ENCODE assay signal across 15 cellular contexts in genomic region chr2:230722207-230722606, GRCh38. TPM values are rescaled to one million over a fixed set of nuclear protein-coding genes. Genes with fewer than 3 reads are reported as not detected.
A peak's percentile ranks its signal among the peaks of the same experiment; 100 is the strongest.
DNase-seq lines count a peak whose midpoint lies in the region; ATAC-seq and TF ChIP-seq lines count a peak whose summit lies in the region.
"Had no signal": no experiment of that assay in that cellular context is flagged by ENCODE, and none has a peak within 500 bp of the region (broad histone marks: within the 10 kb centered on the region; RNA-seq: fewer than 3 reads in every experiment).

No MANE protein-coding gene starts in this region.

- H3K27ac Mint-ChIP-seq in activated CD4-positive, alpha-beta memory T cell treated with anti-CD3 and anti-CD28 coated beads, Interleukin-2, amount 10 ng/mL, durations not matched to agents 7 days and 5 days = peak overlapping the region; percentile 79

- DNase-seq in GM23248 (no peak), lower lobe of right lung (no peak), DMS 273 treated with DMSO at 0.1 percent for 48 hours (lab: John Stamatoyannopoulos, UW) (no peak), NCI-H2107 treated with DMSO at 0.1 percent for 48 hours (lab: John Stamatoyannopoulos, UW; ENCODE audit: unreplicated experiment) (no peak), NCI-H774 (lab: John Stamatoyannopoulos, UW) (no peak)
- no peak for DNase-seq in activated CD4-positive, alpha-beta memory T cell treated with anti-CD3 and anti-CD28 coated beads, Interleukin-2, amount 10 ng/mL, durations not matched to agents 7 days and 5 days
- DNase-seq: amniotic stem cell, NCI-H2081, NCI-H748 treated with DMSO at 0.1 percent for 48 hours, tibial artery had no signal

- no peaks in the 10 kb centered on the region for H3K9me2 ChIP-seq in GM23248 (ENCODE audit: insufficient read depth)

- H3K36me3 Mint-ChIP-seq in activated CD4-positive, alpha-beta memory T cell treated with anti-CD3 and anti-CD28 coated beads, Interleukin-2, amount 10 ng/mL, durations not matched to agents 7 days and 5 days (ENCODE audit: low read depth) = peaks cover 73% of the 10 kb centered on the region

- no peak for TF ChIP-seq CTCF in lower lobe of right lung (IDR thresholded peaks at IDR 0.05)

- in situ Hi-C loops in GM23248 (cut with MboI) = no loop called here

- no peak overlapping the region for H2AFZ ChIP-seq in GM23248

- POLR2A ChIA-PET in activated CD4-positive, alpha-beta memory T cell treated with anti-CD3 and anti-CD28 coated beads, Interleukin-2, amount 10 ng/mL, durations not matched to agents 7 days and 5 days (lab: Charles Lee) = interaction anchor here (1.0 to 4.8 kb wide), 6 partner anchors 9 to 79 kb away, joined by 3 to 35 read pairs (median 6); partner anchors contain the start of gene CAB39

- peak overlapping the region in 10 of 11 experiments; percentile 13 to 91 (median 74); a peak in 17 of 22 replicates for H3K4me2 ChIP-seq in BLaER1 treated with 17β-estradiol and CSF1 and Interleukin-3, amounts not matched to agents 10 nM and 100 nM
- peak overlapping the region; percentile 61 for H3K4me2 ChIP-seq in GM23248 (ENCODE audit: unreplicated experiment)

- H3F3A ChIP-seq in GM23248 (ENCODE audit: insufficient read depth) = peaks cover 15% of the 10 kb centered on the region

- peaks cover 100% of the 10 kb centered on the region for H3K79me2 ChIP-seq in GM23248 (ENCODE audit: insufficient read depth)

- no peaks in the 10 kb centered on the region for H3K9me3 Mint-ChIP-seq in activated CD4-positive, alpha-beta memory T cell treated with anti-CD3 and anti-CD28 coated beads, Interleukin-2, amount 10 ng/mL, durations not matched to agents 7 days and 5 days
- H3K9me3 Mint-ChIP-seq: CD14-positive monocyte, nephron had no signal

- CTCF ChIA-PET in activated CD4-positive, alpha-beta memory T cell treated with anti-CD3 and anti-CD28 coated beads, Interleukin-2, amount 10 ng/mL, durations not matched to agents 7 days and 5 days (lab: Charles Lee) = interaction anchor here (2.0 to 2.3 kb wide), 2 partner anchors 8 to 76 kb away, joined by 12 to 16 read pairs; no protein-coding TSS in a partner anchor

- H3K27ac ChIP-seq in BLaER1 treated with 17β-estradiol and CSF1 and Interleukin-3, amounts not matched to agents 10 nM and 100 nM = peak overlapping the region in 9 of 11 experiments; percentile 2 to 53 (median 22); a peak in 11 of 22 replicates
- H3K27ac ChIP-seq in GM23248 (peak overlapping the region; percentile 52), lower lobe of right lung (peak overlapping the region; percentile 9)
- H3K27ac ChIP-seq: RWPE1 had no signal

- no peaks in the 10 kb centered on the region for H3K27me3 Mint-ChIP-seq in activated CD4-positive, alpha-beta memory T cell treated with anti-CD3 and anti-CD28 coated beads, Interleukin-2, amount 10 ng/mL, durations not matched to agents 7 days and 5 days

- H4K20me1 ChIP-seq in BLaER1 treated with 17β-estradiol and CSF1 and Interleukin-3, amounts not matched to agents 10 nM and 100 nM = peaks cover 57 to 100% (median 96%) of the 10 kb centered on the region in 11 experiments
- peaks cover 3% of the 10 kb centered on the region for H4K20me1 ChIP-seq in GM23248 (ENCODE audit: insufficient read depth)

- ATAC-seq in lower lobe of right lung = no peak

- no peak overlapping the region for H3K4me3 ChIP-seq in BLaER1 treated with 17β-estradiol and CSF1 and Interleukin-3, amounts not matched to agents 10 nM and 100 nM
- H3K4me3 ChIP-seq in GM23248 = 0 out of 2 replicates have a peak overlapping the region, but pooled peaks have one; percentile 11
- H3K4me3 ChIP-seq in lower lobe of right lung = no peak overlapping the region
- H3K4me3 ChIP-seq: coronary artery, tibial artery had no signal

- peaks cover 40 to 78% (median 59%) of the 10 kb centered on the region in 11 experiments for H3K36me3 ChIP-seq in BLaER1 treated with 17β-estradiol and CSF1 and Interleukin-3, amounts not matched to agents 10 nM and 100 nM
- no peaks in the 10 kb centered on the region for H3K36me3 ChIP-seq in GM23248 (ENCODE audit: low read depth)
- H3K36me3 ChIP-seq in lower lobe of right lung = peaks cover 9% of the 10 kb centered on the region

- H3K27me3 ChIP-seq in BLaER1 treated with 17β-estradiol and CSF1 and Interleukin-3, amounts not matched to agents 10 nM and 100 nM = no peaks in the 10 kb centered on the region
- H3K27me3 ChIP-seq in GM23248 (replicated peaks; ENCODE audit: insufficient read depth) (no peaks in the 10 kb centered on the region), lower lobe of right lung (ENCODE audit: low read depth) (no peaks in the 10 kb centered on the region)
- H3K27me3 ChIP-seq: tibial artery had no signal

- H3K9ac ChIP-seq in BLaER1 treated with 17β-estradiol and CSF1 and Interleukin-3, amounts not matched to agents 10 nM and 100 nM = peak overlapping the region in 3 of 11 experiments; percentile 15 to 55 (median 43); a peak in 4 of 22 replicates
- no peak overlapping the region for H3K9ac ChIP-seq in GM23248

- intact Hi-C loops in lower lobe of right lung (cut with DNase I) = no loop called here

- peaks cover 0 to 9% (median 0%) of the 10 kb centered on the region in 11 experiments; a peak in 3 of 22 replicates for H3K9me3 ChIP-seq in BLaER1 treated with 17β-estradiol and CSF1 and Interleukin-3, amounts not matched to agents 10 nM and 100 nM (replicated peaks in 1 of 11)
- no peaks in the 10 kb centered on the region for H3K9me3 ChIP-seq in GM23248 (ENCODE audit: low read depth)
- H3K9me3 ChIP-seq in lower lobe of right lung = no peaks in the 10 kb centered on the region
- H3K9me3 ChIP-seq: tibial artery had no signal

- H3K4me1 ChIP-seq in BLaER1 treated with 17β-estradiol and CSF1 and Interleukin-3, amounts not matched to agents 10 nM and 100 nM = peaks cover 52 to 80% (median 59%) of the 10 kb centered on the region in 10 experiments
- peaks cover 42% of the 10 kb centered on the region for H3K4me1 ChIP-seq in GM23248 (ENCODE audit: insufficient read depth)
- peaks cover 65% of the 10 kb centered on the region for H3K4me1 ChIP-seq in lower lobe of right lung

- 97 to 100% methylated on average over 2 of the region's 2 CpGs for WGBS in GM23248 (ENCODE audit: low coverage in 1 of 2, low lambda C conversion rate in 2 of 2, missing lambda C conversion rate in 2 of 2), 2 experiments

- H3K4me3 Mint-ChIP-seq in activated CD4-positive, alpha-beta memory T cell treated with anti-CD3 and anti-CD28 coated beads, Interleukin-2, amount 10 ng/mL, durations not matched to agents 7 days and 5 days = peak overlapping the region; percentile 27
- H3K4me3 Mint-ChIP-seq: nephron had no signal

- peaks cover 76% of the 10 kb centered on the region for H3K4me1 Mint-ChIP-seq in activated CD4-positive, alpha-beta memory T cell treated with anti-CD3 and anti-CD28 coated beads, Interleukin-2, amount 10 ng/mL, durations not matched to agents 7 days and 5 days

RNA-seq across cellular contexts. Expression of gene CAB39, which starts 9.6 kb away (rescaled TPM):
- 49.1 and 52.1 TPM in 2 replicates for total RNA-seq in GM23248 (2014; rRNA removed; shearing (Covaris generic))
- 22.7 and 23.1 TPM in 2 replicates for polyA plus RNA-seq in GM23248 (2016; fragmentation: Nextera tagmentation; extraction: Ambion mirVana)
- 100 to 1,000 TPM; 156 to 161 TPM for total RNA-seq in activated CD4-positive, alpha-beta memory T cell treated with anti-CD3 and anti-CD28 coated beads, Interleukin-2, amount 10 ng/mL, durations not matched to agents 7 days and 5 days
- total RNA-seq in lower lobe of right lung = 78.7 TPM
